ENCODE assay signal across 1 cellular context in the genomic region with DNA sequence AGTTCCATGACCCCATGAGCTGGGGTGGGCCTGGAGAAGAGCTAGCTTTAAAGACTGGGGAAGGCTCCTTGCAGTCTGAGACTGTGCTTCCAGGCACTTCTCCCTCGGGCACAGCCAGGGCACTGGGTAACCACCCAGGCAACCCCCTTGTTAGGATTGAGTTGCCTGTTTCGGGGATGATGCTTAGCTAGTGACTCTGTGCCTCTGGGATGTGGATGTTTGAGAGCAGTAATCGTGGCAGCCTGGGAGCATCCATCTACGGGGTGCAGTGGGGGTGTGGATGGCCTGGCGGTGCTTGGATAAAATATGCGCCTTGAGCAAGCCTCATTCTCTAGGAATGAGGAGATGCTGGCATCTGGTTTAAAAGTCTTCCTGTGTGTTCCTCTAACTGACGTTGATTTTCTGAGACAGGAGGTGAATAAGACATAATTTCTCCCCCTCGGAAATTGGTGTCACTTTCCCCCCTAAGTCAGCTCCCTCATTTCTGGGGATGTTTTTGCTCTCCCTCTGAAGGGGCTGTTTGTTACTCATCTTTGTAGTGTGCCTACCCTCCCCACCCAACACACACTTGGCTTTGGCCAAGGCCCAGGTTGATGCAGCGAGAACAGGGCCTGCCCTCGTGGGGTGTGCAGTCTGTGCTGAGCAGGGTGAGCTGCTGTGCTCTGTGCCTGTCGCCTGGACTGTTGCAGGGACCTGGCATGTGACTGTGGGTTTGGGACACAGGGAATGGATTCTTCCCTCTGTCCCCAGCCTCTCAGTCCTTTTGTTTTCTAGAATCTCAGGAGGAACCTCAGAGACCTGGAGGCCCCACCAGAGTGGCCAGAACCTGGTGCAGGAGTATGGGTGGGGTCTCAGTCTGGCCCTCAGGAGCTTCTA.
TF ChIP-seq lines count a peak whose summit lies in the region.

No MANE protein-coding gene starts in this region.

TF ChIP-seq in HepG2, 621 proteins besides CTCF, POLR2A, EP300 and RAD21 (continued from another document):
- 0 out of 2 replicates have a peak, but pooled peaks have one; percentile 5 for TF ChIP-seq HIC2 (CRISPR knock-in tag; IDR thresholded peaks at IDR 0.05; ENCODE audit: low read depth)
- no peak for TF ChIP-seq NFE2L1 (CRISPR knock-in tag; IDR thresholded peaks at IDR 0.05; ENCODE audit: borderline replicate concordance)
- TF ChIP-seq BRD4 (CRISPR knock-in tag; IDR thresholded peaks at IDR 0.05), result no peak
- no peak for TF ChIP-seq KIAA2018 (CRISPR knock-in tag; IDR thresholded peaks at IDR 0.05; ENCODE audit: borderline replicate concordance)
- no peak for TF ChIP-seq HOXA9 (CRISPR knock-in tag; IDR thresholded peaks at IDR 0.05; ENCODE audit: borderline replicate concordance)
- TF ChIP-seq FOXO4 (CRISPR knock-in tag; conservative IDR thresholded peaks at IDR 0.05), result no peak
